26 cellular contexts compared by ENCODE assay signal in genomic region chr5:103127292-103127691, GRCh38.
"Had no signal": no experiment of that assay in that cellular context is flagged by ENCODE, and none has a peak within 500 bp of the region (broad histone marks: within the 10 kb centered on the region; RNA-seq: fewer than 3 reads in every experiment).

No MANE protein-coding gene starts in this region.

- ATAC-seq: left lung; lower lobe of right lung; naive thymus-derived CD8-positive, alpha-beta T cell; right lobe of liver; stimulated activated naive B cell treated with anti-CD40 and anti-IgM and Interleukin-4, amounts not matched to agents 10 μg/mL and 1 μg/mL and 100 μg/mL, for 72 hours; stimulated activated naive CD8-positive, alpha-beta T cell treated with anti-CD3 and anti-CD28 coated beads, Interleukin-15, Interleukin-2, amounts not matched to agents 100 U/mL and 50 U/mL, for 24 hours; upper lobe of right lung had no signal

- H3K36me3 ChIP-seq: left lung, lower lobe of right lung, right atrium auricular region, right lobe of liver, thyroid gland had no signal

- H3K27ac ChIP-seq: left lung, lower lobe of right lung, neutrophil, right atrium auricular region, right lobe of liver, stomach, testis, thyroid gland, transverse colon, upper lobe of right lung had no signal

- H3K9me3 ChIP-seq: left lung, lower lobe of right lung, neutrophil, right atrium auricular region, right lobe of liver, stomach, testis, thyroid gland, transverse colon, upper lobe of right lung had no signal

- H3K4me1 ChIP-seq: lower lobe of right lung, right atrium auricular region, right lobe of liver, testis, thyroid gland had no signal

- H3K27me3 ChIP-seq: left lung, neutrophil, right atrium auricular region, right lobe of liver, stomach, testis, thyroid gland, transverse colon, upper lobe of right lung had no signal

- H3K4me3 ChIP-seq: left lung, lower lobe of right lung, right atrium auricular region, right lobe of liver, stomach, testis, thyroid gland, transverse colon, upper lobe of right lung had no signal

- FAIRE-seq: islet of Langerhans, kidney, urothelium cell line had no signal

- DNase-seq: hypothalamus; immature natural killer cell; kidney; left colon; left lung; lower lobe of right lung; mammary epithelial cell; mesenchymal stem cell; naive thymus-derived CD8-positive, alpha-beta T cell; occipital lobe; right lobe of liver; stimulated activated CD4-positive, alpha-beta T cell treated with anti-CD3 and anti-CD28 coated beads, Interleukin-12 subunit alpha, Interleukin-12 subunit beta, amount 100 ng/mL, for 4 hours; stimulated activated CD4-positive, alpha-beta T cell treated with anti-CD3 and anti-CD28 coated beads, Interleukin-15, amount 100 ng/mL, for 24 hours; stimulated activated CD4-positive, alpha-beta T cell treated with anti-CD3 and anti-CD28 coated beads, Interleukin-2, amount 100 ng/mL, for 24 hours; stimulated activated CD4-positive, alpha-beta T cell treated with anti-CD3 and anti-CD28 coated beads, Interleukin-4, amount 100 ng/mL, for 1 hour; stimulated activated naive B cell treated with anti-CD40 and anti-IgM and Interleukin-4, amounts not matched to agents 10 μg/mL and 1 μg/mL and 100 μg/mL, for 72 hours; stimulated activated naive CD8-positive, alpha-beta T cell treated with anti-CD3 and anti-CD28 coated beads, Interleukin-15, Interleukin-2, amounts not matched to agents 100 U/mL and 50 U/mL, for 24 hours; stomach; testis; thyroid gland; transverse colon; upper lobe of right lung had no signal
